1 cellular context compared by ENCODE assay signal in genomic region chr3:158532099-158532734, GRCh38.
TF ChIP-seq lines count a peak whose summit lies in the region.

No MANE protein-coding gene starts in this region.

TF ChIP-seq in H1, 55 proteins besides CTCF, POLR2A, EP300 and RAD21 (continued from another document):
- TF ChIP-seq E2F6 (IDR thresholded peaks at IDR 0.05) (no peak), CBX5 (IDR thresholded peaks at IDR 0.05; ENCODE audit: low read depth, low read length) (no peak), EGR1 (IDR thresholded peaks at IDR 0.05; ENCODE audit: borderline replicate concordance, low read depth, low read length) (no peak), NRF1 (IDR thresholded peaks at IDR 0.05; ENCODE audit: low read depth, low read length) (no peak)
